ENCODE assay signal across 35 cellular contexts in genomic region chr7:73994761-73995160, GRCh38. TPM values are rescaled to one million over a fixed set of nuclear protein-coding genes. Genes with fewer than 3 reads are reported as not detected.
"Had no signal": no experiment of that assay in that cellular context is flagged by ENCODE, and none has a peak within 500 bp of the region (broad histone marks: within the 10 kb centered on the region; RNA-seq: fewer than 3 reads in every experiment).

No MANE protein-coding gene starts in this region.

- H3K27ac Mint-ChIP-seq: activated naive CD4-positive, alpha-beta T cell treated with anti-CD3 and anti-CD28 coated beads for 36 hours; activated naive CD8-positive, alpha-beta T cell treated with anti-CD3 and anti-CD28 coated beads for 36 hours; activated T-helper 1 cell treated with anti-CD3 and anti-CD28 coated beads, Interleukin-12 subunit alpha, Interleukin-12 subunit beta, Interleukin-2, Interleukin-4 antibody, amounts not matched to agents 30 ng/mL and 10 ng/mL and 1 ng/mL, durations not matched to agents 14 hours and 24 hours and 36 hours; nephron progenitor cell; stimulated activated memory B cell treated with anti-CD40 and anti-IgM and Interleukin-4, amounts not matched to agents 10 μg/mL and 1 μg/mL and 100 μg/mL, for 72 hours; stimulated activated naive CD8-positive, alpha-beta T cell treated with anti-CD3 and anti-CD28 coated beads, Interleukin-15, amount 100 ng/mL, for 72 hours; T-helper 2 cell treated with Interferon-gamma antibody and Interleukin-4, amounts not matched to agents 5 μg/mL and 100 μg/mL, for 36 hours had no signal

- H3K4me2 ChIP-seq: hepatocyte, smooth muscle cell had no signal

- H3K9me3 ChIP-seq: adrenal gland, psoas muscle had no signal

- H3K79me2 ChIP-seq: hepatocyte, parathyroid adenoma had no signal

- H3K4me1 ChIP-seq: adrenal gland, parathyroid adenoma had no signal

- H3K27ac ChIP-seq: adrenal gland, epithelial cell of prostate, gastrocnemius medialis, hepatocyte, left ventricle myocardium inferior, parathyroid adenoma, psoas muscle, tibial nerve had no signal

- H3K4me1 Mint-ChIP-seq: activated naive CD8-positive, alpha-beta T cell treated with anti-CD3 and anti-CD28 coated beads for 36 hours; naive B cell; stimulated activated memory B cell treated with anti-CD40 and anti-IgM and Interleukin-4, amounts not matched to agents 10 μg/mL and 1 μg/mL and 100 μg/mL, for 72 hours; stimulated activated naive CD8-positive, alpha-beta T cell treated with anti-CD3 and anti-CD28 coated beads, Interleukin-15, amount 100 ng/mL, for 72 hours had no signal

- H3K36me3 ChIP-seq: adrenal gland, gastrocnemius medialis, left ventricle myocardium inferior, sigmoid colon, tibial nerve had no signal

- H3K27me3 ChIP-seq: gastrocnemius medialis, hepatocyte, sigmoid colon, tibial nerve had no signal

- H3K4me3 Mint-ChIP-seq: activated naive CD4-positive, alpha-beta T cell treated with anti-CD3 and anti-CD28 coated beads for 36 hours; activated naive CD8-positive, alpha-beta T cell treated with anti-CD3 and anti-CD28 coated beads for 36 hours; activated T-helper 1 cell treated with anti-CD3 and anti-CD28 coated beads, Interleukin-12 subunit alpha, Interleukin-12 subunit beta, Interleukin-2, Interleukin-4 antibody, amounts not matched to agents 30 ng/mL and 10 ng/mL and 1 ng/mL, durations not matched to agents 14 hours and 24 hours and 36 hours; naive B cell; nephron progenitor cell; stimulated activated memory B cell treated with anti-CD40 and anti-IgM and Interleukin-4, amounts not matched to agents 10 μg/mL and 1 μg/mL and 100 μg/mL, for 72 hours; stimulated activated naive CD8-positive, alpha-beta T cell treated with anti-CD3 and anti-CD28 coated beads, Interleukin-15, amount 100 ng/mL, for 72 hours; T-helper 2 cell treated with Interferon-gamma antibody and Interleukin-4, amounts not matched to agents 5 μg/mL and 100 μg/mL, for 36 hours had no signal

- DNase-seq: activated CD4-positive, alpha-beta T cell treated with anti-CD3 and anti-CD28 coated beads for 48 hours; activated CD4-positive, alpha-beta T cell treated with anti-CD3 and anti-CD28 coated beads, Interleukin-2, amount 50 U/mL, for 48 hours; activated CD8-positive, alpha-beta memory T cell treated with anti-CD3 and anti-CD28 coated beads for 24 hours; activated effector memory CD4-positive, alpha-beta T cell treated with anti-CD3 and anti-CD28 coated beads, Interleukin-2, amount 50 U/mL, for 16 hours; activated naive CD4-positive, alpha-beta T cell treated with anti-CD3 and anti-CD28 coated beads for 36 hours; activated naive CD8-positive, alpha-beta T cell treated with anti-CD3 and anti-CD28 coated beads for 36 hours; activated T-cell treated with anti-CD3 and anti-CD28 coated beads, Interleukin-2, amount 50 U/mL, for 1 hour; adrenal gland; central memory CD4-positive, alpha-beta T cell; dermis blood vessel endothelial cell; effector CD8-positive, alpha-beta T cell; gastrocnemius medialis; islet precursor cell; left ventricle myocardium inferior; mesendoderm; naive B cell; nephron progenitor cell; psoas muscle; sigmoid colon; stimulated activated CD4-positive, alpha-beta T cell treated with anti-CD3 and anti-CD28 coated beads, Interleukin-1b, Interleukin-23, amount 100 ng/mL, for 48 hours; stimulated activated CD4-positive, alpha-beta T cell treated with anti-CD3 and anti-CD28 coated beads, Interleukin-4, amount 100 ng/mL, for 4 hours; stimulated activated CD8-positive, alpha-beta memory T cell treated with anti-CD3 and anti-CD28 coated beads, Interleukin-4, amount 100 ng/mL, for 48 hours; stimulated activated naive CD8-positive, alpha-beta T cell treated with anti-CD3 and anti-CD28 coated beads, Interleukin-15, amount 100 ng/mL, for 72 hours; T-helper 1 cell had no signal

- H3K4me3 ChIP-seq: adrenal gland, gastrocnemius medialis, hepatocyte, left ventricle myocardium inferior, lung, mucosa of descending colon, psoas muscle, sigmoid colon, smooth muscle cell, tibial nerve had no signal

- H3K36me3 Mint-ChIP-seq: activated naive CD8-positive, alpha-beta T cell treated with anti-CD3 and anti-CD28 coated beads for 36 hours; stimulated activated memory B cell treated with anti-CD40 and anti-IgM and Interleukin-4, amounts not matched to agents 10 μg/mL and 1 μg/mL and 100 μg/mL, for 72 hours had no signal

- ATAC-seq: activated CD4-positive, CD25-positive, alpha-beta regulatory T cell treated with anti-CD3 and anti-CD28 coated beads, Interleukin-2, amount 50 U/mL, for 24 hours; gastrocnemius medialis; psoas muscle; stimulated activated memory B cell treated with anti-CD40 and anti-IgM and Interleukin-4, amounts not matched to agents 10 μg/mL and 1 μg/mL and 100 μg/mL, for 72 hours; stimulated activated naive CD8-positive, alpha-beta T cell treated with anti-CD3 and anti-CD28 coated beads, Interleukin-15, amount 100 ng/mL, for 72 hours had no signal

- H3K9ac ChIP-seq: parathyroid adenoma had no signal

- H2AFZ ChIP-seq: hepatocyte, parathyroid adenoma had no signal

- H3K27me3 Mint-ChIP-seq: stimulated activated naive CD8-positive, alpha-beta T cell treated with anti-CD3 and anti-CD28 coated beads, Interleukin-15, amount 100 ng/mL, for 72 hours had no signal

RNA-seq across cellular contexts. Expression of gene ELN, which starts 33.2 kb away (rescaled TPM):
- total RNA-seq: activated naive CD8-positive, alpha-beta T cell treated with anti-CD3 and anti-CD28 coated beads for 36 hours; activated T-helper 1 cell treated with anti-CD3 and anti-CD28 coated beads, Interleukin-12 subunit alpha, Interleukin-12 subunit beta, Interleukin-2, Interleukin-4 antibody, amounts not matched to agents 30 ng/mL and 10 ng/mL and 1 ng/mL, durations not matched to agents 14 hours and 24 hours and 36 hours had no signal
- polyA plus RNA-seq: smooth muscle cell had no signal
